In genomic region chr12:67483871-67484554, GRCh38 we compare ENCODE assay signal across 9 cellular contexts.
DNase-seq lines count a peak whose midpoint lies in the region; ATAC-seq, FAIRE-seq and TF ChIP-seq lines count a peak whose summit lies in the region.
"Had no signal": no experiment of that assay in that cellular context is flagged by ENCODE, and none has a peak within 500 bp of the region (broad histone marks: within the 10 kb centered on the region; RNA-seq: fewer than 3 reads in every experiment).

No MANE protein-coding gene starts in this region.

- H3K36me3 Mint-ChIP-seq in CD4-positive, CD25-positive, alpha-beta regulatory T cell: peaks cover under 1% of the 10 kb centered on the region

- no peaks in the 10 kb centered on the region for H3K27me3 ChIP-seq in CD4-positive, CD25-positive, alpha-beta regulatory T cell (ENCODE audit: control insufficient read depth, insufficient read depth, low read length)
- H3K27me3 ChIP-seq in ovary: no peaks in the 10 kb centered on the region
- no peaks in the 10 kb centered on the region for H3K27me3 ChIP-seq in prostate gland (replicated peaks; ENCODE audit: insufficient read depth)

- peak overlapping the region; percentile 83 to 96 (median 95) for H3K27ac Mint-ChIP-seq in CD4-positive, CD25-positive, alpha-beta regulatory T cell

- no peak for TF ChIP-seq POLR2A in ovary (IDR thresholded peaks at IDR 0.05)
- no peak for TF ChIP-seq POLR2A in prostate gland (IDR thresholded peaks at IDR 0.05)

- peak overlapping the region; percentile 34 for H3K4me3 ChIP-seq in CD4-positive, CD25-positive, alpha-beta regulatory T cell (ENCODE audit: low read depth, low read length)
- H3K4me3 ChIP-seq in epithelial cell of esophagus (ENCODE audit: low read length): no peak overlapping the region
- H3K4me3 ChIP-seq in ovary: no peak overlapping the region
- no peak overlapping the region for H3K4me3 ChIP-seq in kidney (ENCODE audit: low read length in 2 of 2)
- no peak overlapping the region for H3K4me3 ChIP-seq in prostate gland

- peaks cover 22 to 44% (median 38%) of the 10 kb centered on the region in 4 donors for H3K4me1 Mint-ChIP-seq in CD4-positive, CD25-positive, alpha-beta regulatory T cell

- no peaks in the 10 kb centered on the region for H3K36me3 ChIP-seq in CD4-positive, CD25-positive, alpha-beta regulatory T cell (ENCODE audit: control insufficient read depth, insufficient read depth, low read length)
- H3K36me3 ChIP-seq in ovary: no peaks in the 10 kb centered on the region
- no peaks in the 10 kb centered on the region for H3K36me3 ChIP-seq in kidney (ENCODE audit: control insufficient read depth in 1 of 2, insufficient read depth in 2 of 2, low read length in 2 of 2)
- no peaks in the 10 kb centered on the region for H3K36me3 ChIP-seq in prostate gland

- no peak for FAIRE-seq in kidney (lab: Jason Lieb, UNC)

- no peak for TF ChIP-seq CTCF in epithelial cell of esophagus (IDR thresholded peaks at IDR 0.05; ENCODE audit: insufficient read depth, low read depth, low read length, missing control alignments)
- TF ChIP-seq CTCF in ovary (IDR thresholded peaks at IDR 0.05): no peak
- no peak for TF ChIP-seq CTCF in kidney (IDR thresholded peaks at IDR 0.05; ENCODE audit: borderline replicate concordance, extremely low read depth, insufficient read depth)
- TF ChIP-seq CTCF in prostate gland (IDR thresholded peaks at IDR 0.05): no peak

- no peaks in the 10 kb centered on the region for H3K27me3 Mint-ChIP-seq in CD4-positive, CD25-positive, alpha-beta regulatory T cell

- H3K4me3 Mint-ChIP-seq in CD4-positive, CD25-positive, alpha-beta regulatory T cell: peak overlapping the region in 3 of 4 donors; percentile 12 to 72 (median 51)

- intact Hi-C loops in ovary (cut with DNase I): no loop called here
- intact Hi-C loops in kidney (cut with DNase I): no loop called here
- intact Hi-C loops in prostate gland (cut with DNase I): no loop called here

- H3K4me1 ChIP-seq in CD4-positive, CD25-positive, alpha-beta regulatory T cell (ENCODE audit: control insufficient read depth, insufficient read depth, low read length, poor library complexity, severe bottlenecking): peaks cover 42% of the 10 kb centered on the region
- H3K4me1 ChIP-seq in ovary (ENCODE audit: insufficient read depth) (no peaks in the 10 kb centered on the region), kidney (ENCODE audit: control insufficient read depth in 1 of 2, insufficient read depth in 1 of 2, low read depth in 1 of 2, low read length in 2 of 2) (no peaks in the 10 kb centered on the region), prostate gland (replicated peaks) (no peaks in the 10 kb centered on the region)

- peaks cover 0 to 6% (median 2%) of the 10 kb centered on the region in 7 donors for H3K9me3 Mint-ChIP-seq in CD4-positive, CD25-positive, alpha-beta regulatory T cell

- no peak for TF ChIP-seq EP300 in ovary (IDR thresholded peaks at IDR 0.05)

- H3K9me3 ChIP-seq in CD4-positive, CD25-positive, alpha-beta regulatory T cell (ENCODE audit: control insufficient read depth in 2 of 2, low read length in 2 of 2): peaks cover 11 to 19% of the 10 kb centered on the region in 2 experiments
- H3K9me3 ChIP-seq in ovary (no peaks in the 10 kb centered on the region), kidney (ENCODE audit: control insufficient read depth in 1 of 2, low read length in 2 of 2) (peaks cover 0 to 5% of the 10 kb centered on the region in 2 donors), prostate gland (no peaks in the 10 kb centered on the region)

- 73 to 80% (median 75%) methylated on average over 3 of the region's 3 CpGs for WGBS in ovary, 3 donors
- 47% methylated on average over 3 of the region's 3 CpGs for WGBS in prostate gland

- H3K27ac ChIP-seq in CD4-positive, CD25-positive, alpha-beta regulatory T cell (ENCODE audit: insufficient read depth, low read length, poor library complexity, severe bottlenecking): peak overlapping the region; percentile 67
- H3K27ac ChIP-seq in ovary (no peak overlapping the region), kidney (ENCODE audit: low read depth in 2 of 2, low read length in 2 of 2) (no peak overlapping the region), prostate gland (no peak overlapping the region)

- DNase-seq in CD4-positive, CD25-positive, alpha-beta regulatory T cell: no peak
- DNase-seq in epithelial cell of esophagus (ENCODE audit: low read depth): peak; percentile 69
- no peak for DNase-seq in ovary
- no peak for DNase-seq in kidney
- DNase-seq in prostate gland (ENCODE audit: low spot score): no peak
- DNase-seq in central memory CD4-positive, alpha-beta T cell: no peak

- no peak for ATAC-seq in CD4-positive, CD25-positive, alpha-beta regulatory T cell (ENCODE audit: low read depth in 2 of 2)
- ATAC-seq in GM18519 (IDR thresholded peaks at IDR 0.05; ENCODE audit: low FRiP score, unreplicated experiment) (peak; percentile 44), HG03139 (IDR thresholded peaks at IDR 0.05; ENCODE audit: unreplicated experiment) (peak; percentile 29)
- ATAC-seq: left lobe of liver had no signal

- no peak overlapping the region for H3K9ac ChIP-seq in kidney (ENCODE audit: low read length in 2 of 2)

Comparison
In these comparisons a context has a peak if more than half of its experiments do, and no peak if none do; other contexts are left out.
1. ATAC-seq: peak in GM18519 (single experiment) and HG03139 (single experiment); none in CD4-positive, CD25-positive, alpha-beta regulatory T cell (0 of 2).